In genomic region chr1:198655464-198656121, GRCh38 we compare ENCODE assay signal across 9 cellular contexts. TPM values are rescaled to one million over a fixed set of nuclear protein-coding genes. Genes with fewer than 3 reads are reported as not detected.
DNase-seq lines count a peak whose midpoint lies in the region; ATAC-seq and TF ChIP-seq lines count a peak whose summit lies in the region.
"Had no signal": no experiment of that assay in that cellular context is flagged by ENCODE, and none has a peak within 500 bp of the region (broad histone marks: within the 10 kb centered on the region; RNA-seq: fewer than 3 reads in every experiment).

No MANE protein-coding gene starts in this region.

- H3K36me3 Mint-ChIP-seq in immature natural killer cell, result peaks cover under 1 to 20% (median 17%) of the 10 kb centered on the region in 3 donors

- H3K27ac Mint-ChIP-seq in immature natural killer cell, result peak overlapping the region; percentile 92 to 100 (median 94)

- H3K4me1 ChIP-seq in ACC112 (ENCODE audit: control insufficient read depth, insufficient read depth, low read length, unreplicated experiment), result peaks cover 27% of the 10 kb centered on the region
- peaks cover 99% of the 10 kb centered on the region for H3K4me1 ChIP-seq in OCI-LY1 (ENCODE audit: insufficient read depth, low read length, severe bottlenecking)
- H3K4me1 ChIP-seq in heart left ventricle, result peaks cover 0 to 88% (median 0%) of the 10 kb centered on the region in 12 donors

- H3K4me1 Mint-ChIP-seq in immature natural killer cell, result peaks cover 78 to 97% of the 10 kb centered on the region in 2 donors

- H3K9me3 ChIP-seq in OCI-LY1 (ENCODE audit: low read length), result no peaks in the 10 kb centered on the region
- H3K9me3 ChIP-seq in heart left ventricle, result no peaks in the 10 kb centered on the region

- H2AFZ ChIP-seq in ACC112 (ENCODE audit: low read length, unreplicated experiment) (peak overlapping the region; percentile 26), OCI-LY1 (ENCODE audit: low read length) (no peak overlapping the region)

- H3K27ac ChIP-seq in ACC112 (ENCODE audit: low read depth, low read length), result no peak overlapping the region
- H3K27ac ChIP-seq in OCI-LY1 (ENCODE audit: low read depth, low read length, poor library complexity, severe bottlenecking), result peak overlapping the region; percentile 89
- peak overlapping the region in 2 of 12 donors; percentile 19 to 92 for H3K27ac ChIP-seq in heart left ventricle

- H3K27me3 ChIP-seq in ACC112 (ENCODE audit: insufficient read depth, low read length) (no peaks in the 10 kb centered on the region), OCI-LY1 (ENCODE audit: insufficient read depth, low read length) (no peaks in the 10 kb centered on the region), heart left ventricle (no peaks in the 10 kb centered on the region)

- H3K4me3 Mint-ChIP-seq in immature natural killer cell, result peak overlapping the region; percentile 53 to 82 (median 78)

- H3F3A ChIP-seq in OCI-LY1 (ENCODE audit: insufficient read depth, low read length), result peaks cover 6% of the 10 kb centered on the region; the same call in 1 of the 2 replicates

- TF ChIP-seq CTCF in OCI-LY1 (IDR thresholded peaks at IDR 0.05; ENCODE audit: low read length), result no peak
- TF ChIP-seq CTCF in heart left ventricle (IDR thresholded peaks at IDR 0.05), result no peak

- intact Hi-C loops in heart left ventricle (cut with DNase I), result no loop called here

- H3K79me2 ChIP-seq in ACC112 (ENCODE audit: control insufficient read depth, insufficient read depth, low read length, unreplicated experiment) (no peaks in the 10 kb centered on the region), OCI-LY1 (ENCODE audit: insufficient read depth, low read length) (peaks cover 99% of the 10 kb centered on the region)

- DNase-seq in immature natural killer cell, result no peak
- DNase-seq in NCI-H69 (lab: John Stamatoyannopoulos, UW), result no peak
- no peak for DNase-seq in hypothalamus (lab: John Stamatoyannopoulos, UW)
- DNase-seq in heart left ventricle, result no peak
- DNase-seq in NCI-H2081 (lab: John Stamatoyannopoulos, UW), result no peak
- DNase-seq: NCI-H1436 treated with DMSO at 0.1 percent for 48 hours had no signal

- peaks cover 5 to 19% (median 10%) of the 10 kb centered on the region in 3 donors for H3K27me3 Mint-ChIP-seq in immature natural killer cell (ENCODE audit: low read depth in 3 of 3)

- 84 to 94% (median 89%) methylated on average over 1 of the region's 1 CpG for WGBS in heart left ventricle, 4 donors

- H3K4me2 ChIP-seq in OCI-LY1 (ENCODE audit: low read length), result peak overlapping the region; percentile 48; the same call in 1 of the 2 replicates

- no peak overlapping the region for H3K4me3 ChIP-seq in ACC112 (ENCODE audit: low read depth, low read length)
- H3K4me3 ChIP-seq in OCI-LY1 (ENCODE audit: low read depth, low read length, poor library complexity, severe bottlenecking), result peak overlapping the region; percentile 4
- peak overlapping the region in 1 of 12 donors; percentile 23 for H3K4me3 ChIP-seq in heart left ventricle

- TF ChIP-seq POLR2A in heart left ventricle (IDR thresholded peaks at IDR 0.05), result no peak

- peak overlapping the region; percentile 15; the same call in 1 of the 2 replicates for H3K9ac ChIP-seq in OCI-LY1 (ENCODE audit: low read length)

- ATAC-seq in GM18520 (IDR thresholded peaks at IDR 0.05; ENCODE audit: unreplicated experiment) (peak; percentile 28), heart left ventricle (no peak)

- no peaks in the 10 kb centered on the region for H3K9me3 Mint-ChIP-seq in immature natural killer cell

- no peaks in the 10 kb centered on the region for H4K20me1 ChIP-seq in OCI-LY1 (ENCODE audit: insufficient read depth, low read length)

- no peaks in the 10 kb centered on the region for H3K9me2 ChIP-seq in OCI-LY1 (ENCODE audit: low read depth, low read length)

- H3K36me3 ChIP-seq in ACC112 (ENCODE audit: insufficient read depth, low read length) (no peaks in the 10 kb centered on the region), OCI-LY1 (ENCODE audit: insufficient read depth, low read length) (peaks cover 47% of the 10 kb centered on the region), heart left ventricle (no peaks in the 10 kb centered on the region)

RNA-seq across cellular contexts. Expression of gene PTPRC, which starts 16.8 kb away (rescaled TPM):
- polyA plus RNA-seq in immature natural killer cell, result 1,000 to 10,000 TPM in 2 of 3 donors, 100 to 1,000 TPM in 1; 1,000 to 1,490 (median 1,080) TPM
- 10 to 100 TPM in 2 of 9 donors, 1 to 10 TPM in 7; 3.4 to 99.3 (median 5.2) TPM for total RNA-seq in heart left ventricle
- polyA plus RNA-seq in heart left ventricle, result 1 to 10 TPM in 1 of 2 donors, under 1 TPM in 1; 0.65 to 2.6 TPM

Comparison
In these comparisons a context has a peak if more than half of its experiments do, and no peak if none do; other contexts are left out.
1. RNA of gene PTPRC, which starts 16.8 kb away (polyA plus RNA-seq): 1,000 to 1,490 TPM in immature natural killer cell; 0.65 to 2.6 TPM in heart left ventricle; every median in the first group is over 100 times any median in the second.